In the genomic region with DNA sequence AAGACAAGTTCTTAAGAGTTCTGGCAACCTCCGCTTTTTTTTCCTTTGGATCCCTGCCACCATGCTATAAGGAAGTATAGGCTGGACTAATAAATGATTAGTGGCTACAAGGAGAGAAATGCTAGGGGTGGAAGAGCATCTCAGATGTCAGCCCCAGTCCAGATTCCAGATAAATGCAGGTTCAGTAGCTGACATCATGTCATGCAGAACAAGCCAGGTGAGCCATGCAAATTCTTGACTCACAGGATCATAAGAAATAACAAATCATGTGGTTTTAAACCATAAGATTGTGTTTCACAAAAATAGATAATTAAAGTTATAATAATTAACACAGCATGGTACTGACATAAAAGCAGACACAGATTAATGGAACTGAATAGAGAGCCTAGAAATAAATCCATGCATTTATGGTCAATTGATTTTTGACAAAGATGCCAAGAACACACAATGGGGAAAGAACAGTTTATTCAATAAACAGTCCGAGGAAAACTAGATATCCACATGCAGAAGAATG, we compare ENCODE assay signal across 22 cellular contexts.
"Had no signal": no experiment of that assay in that cellular context is flagged by ENCODE, and none has a peak within 500 bp of the region (broad histone marks: within the 10 kb centered on the region; RNA-seq: fewer than 3 reads in every experiment).

No MANE protein-coding gene starts in this region.

- H2AFZ ChIP-seq: hepatocyte had no signal

- H3K36me3 ChIP-seq: breast epithelium, esophagus muscularis mucosa, left lung, neutrophil, ovary, prostate gland, spleen, upper lobe of left lung had no signal

- H3K27ac ChIP-seq: breast epithelium, esophagus muscularis mucosa, hepatocyte, left lung, neutrophil, ovary, prostate gland, spleen, upper lobe of left lung had no signal

- H3K4me1 ChIP-seq: breast epithelium, left lung, prostate gland, spleen, upper lobe of left lung had no signal

- H3K79me2 ChIP-seq: hepatocyte had no signal

- ATAC-seq: activated T-cell treated with anti-CD3 and anti-CD28 coated beads, Interleukin-2, amount 50 U/mL, for 4 hours; left lung; naive thymus-derived CD8-positive, alpha-beta T cell; stimulated activated naive CD8-positive, alpha-beta T cell treated with anti-CD3 and anti-CD28 coated beads, Interleukin-15, Interleukin-2, amounts not matched to agents 100 U/mL and 50 U/mL, for 24 hours had no signal

- DNase-seq: activated CD4-positive, alpha-beta T cell treated with anti-CD3 and anti-CD28 coated beads for 4 hours; activated CD4-positive, alpha-beta T cell treated with anti-CD3 and anti-CD28 coated beads, Interleukin-2, amount 50 U/mL, for 48 hours; activated CD4-positive, CD25-positive, alpha-beta regulatory T cell; activated CD8-positive, alpha-beta memory T cell treated with anti-CD3 and anti-CD28 coated beads, Interleukin-2, amount 50 U/mL, for 48 hours; activated naive CD4-positive, alpha-beta T cell treated with Interleukin-2 at 50 U/mL for 16 hours; activated naive CD8-positive, alpha-beta T cell treated with anti-CD3 and anti-CD28 coated beads for 36 hours; activated T-cell treated with anti-CD3 and anti-CD28 coated beads, Interleukin-2, amount 50 U/mL, for 4 hours; glutamatergic neuron; immature natural killer cell; left lung; naive thymus-derived CD8-positive, alpha-beta T cell; ovary; spleen; stimulated activated CD4-positive, alpha-beta T cell treated with anti-CD3 and anti-CD28 coated beads, Interleukin-4, amount 100 ng/mL, for 24 hours; stimulated activated naive CD8-positive, alpha-beta T cell treated with anti-CD3 and anti-CD28 coated beads, Interleukin-15, Interleukin-2, amounts not matched to agents 100 U/mL and 50 U/mL, for 24 hours; T-helper 9 cell; upper lobe of left lung had no signal

- H3K27me3 ChIP-seq: breast epithelium, esophagus muscularis mucosa, hepatocyte, left lung, neutrophil, ovary, spleen, upper lobe of left lung had no signal

- H3K9me3 ChIP-seq: breast epithelium, esophagus muscularis mucosa, left lung, neutrophil, ovary, prostate gland, spleen, upper lobe of left lung had no signal

- H3K4me3 ChIP-seq: breast epithelium, esophagus muscularis mucosa, hepatocyte, left lung, ovary, prostate gland, spleen, upper lobe of left lung had no signal

- H3K4me2 ChIP-seq: hepatocyte had no signal
